Comparison of ENCODE assay signal across 8 cellular contexts in the genomic region with DNA sequence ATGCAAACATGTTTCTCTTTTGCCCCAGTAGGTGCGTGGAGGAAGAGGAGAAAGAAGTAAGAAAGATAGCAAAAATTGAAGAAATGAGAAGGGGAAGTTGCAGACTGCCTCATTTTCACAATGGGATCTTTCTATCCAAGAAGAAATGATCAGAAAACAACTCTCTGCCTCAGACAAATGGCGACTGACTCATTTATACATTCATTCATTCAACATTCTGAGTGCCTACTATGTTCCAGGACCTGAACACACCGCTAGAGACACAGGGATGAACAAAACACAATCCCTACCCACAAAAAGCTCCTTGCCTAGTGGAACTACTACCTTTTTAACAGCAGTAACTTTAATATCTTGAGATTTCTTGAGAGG. TPM values are rescaled to one million over a fixed set of nuclear protein-coding genes. Genes with fewer than 3 reads are reported as not detected.
A peak's percentile ranks its signal among the peaks of the same experiment; 100 is the strongest.
DNase-seq lines count a peak whose midpoint lies in the region; ATAC-seq and TF ChIP-seq lines count a peak whose summit lies in the region.

No MANE protein-coding gene starts in this region.

- H3K27me3 Mint-ChIP-seq in T-cell = no peaks in the 10 kb centered on the region

- peaks cover 17% of the 10 kb centered on the region for H3K4me1 ChIP-seq in foreskin keratinocyte

- no peaks in the 10 kb centered on the region for H3K27me3 ChIP-seq in foreskin keratinocyte

- CTCF ChIA-PET in T-cell (lab: Charles Lee) = interaction anchor here (0.5 to 2.2 kb wide), 9 partner anchors 9 to 400 kb away, joined by 3 to 10 read pairs (median 4); partner anchors contain the start of gene LDHA (in 1 of the 2)

- ATAC-seq in HG02970 (IDR thresholded peaks at IDR 0.05; ENCODE audit: low FRiP score, unreplicated experiment) (peak; percentile 8), T-cell (replicated peaks in 1 of 4) (peak in 3 of 4 experiments; percentile 1 to 20 (median 1)), foreskin keratinocyte (peak; percentile 47)

- POLR2A ChIA-PET in T-cell (lab: Charles Lee) = interaction anchor here (0.6 to 3.6 kb wide), 11 partner anchors 11 to 312 kb away, joined by 3 to 53 read pairs (median 5); partner anchors contain the start of genes LDHA (in 2 of the 2), SPTY2D1 (in 1 of the 2) and TSG101 (in 1 of the 2)

- no peak for TF ChIP-seq CTCF in foreskin keratinocyte (conservative IDR thresholded peaks at IDR 0.05)

- H3K4me3 ChIP-seq in skeletal muscle cell (ENCODE audit: low read depth, low read length) = peak overlapping the region; percentile 96

- peaks cover 76 to 80% (median 76%) of the 10 kb centered on the region in 3 donors for H3K4me1 Mint-ChIP-seq in T-cell

- peak overlapping the region; percentile 100 for H3K27ac Mint-ChIP-seq in T-cell

- peak overlapping the region; percentile 97 to 99 (median 98) for H3K4me3 Mint-ChIP-seq in T-cell

- H3K27ac ChIP-seq in foreskin keratinocyte = peak overlapping the region; percentile 99

- H3K9me3 Mint-ChIP-seq in T-cell = no peaks in the 10 kb centered on the region

- peaks cover 34% of the 10 kb centered on the region for H3K36me3 Mint-ChIP-seq in T-cell

- DNase-seq in SKM-1 treated with dmso at 0.1 percent for 144 hours (lab: John Stamatoyannopoulos, UW; ENCODE audit: unreplicated experiment) = peak; percentile 26
- no peak for DNase-seq in SKM-1 (lab: John Stamatoyannopoulos, UW; ENCODE audit: unreplicated experiment)
- DNase-seq in T-cell = no peak
- no peak for DNase-seq in foreskin keratinocyte
- DNase-seq in skeletal muscle cell (ENCODE audit: low read depth) = no peak
- DNase-seq in 8988T = no peak
- DNase-seq in NCI-H748 treated with DMSO at 0.1 percent for 48 hours (lab: John Stamatoyannopoulos, UW) = no peak

RNA-seq across cellular contexts. Expression of gene HPS5, which starts 0.3 kb away (rescaled TPM):
- total RNA-seq in T-cell (10 to 100 TPM; 12.9 to 17.9 (median 14.3) TPM), foreskin keratinocyte (20.1 and 20.3 TPM in 2 replicates)
- 4.6 and 6.2 TPM in 2 replicates for polyA plus RNA-seq in foreskin keratinocyte

RNA-seq across cellular contexts. Expression of gene GTF2H1, which starts 0.8 kb away (rescaled TPM):
- total RNA-seq in T-cell = 10 to 100 TPM; 25.9 to 44.8 (median 37.5) TPM
- total RNA-seq in foreskin keratinocyte = 46.6 and 51.7 TPM in 2 replicates
- 17.1 and 23.5 TPM in 2 replicates for polyA plus RNA-seq in foreskin keratinocyte

RNA-seq across cellular contexts. Expression of gene SAA1, which starts 55.5 kb away (rescaled TPM):
- total RNA-seq in T-cell (10 to 100 TPM in 1 of 5 donors, 1 to 10 TPM in 2, not detected in 2; 7.6 to 12.9 (median 9.4) TPM), foreskin keratinocyte (1.6 and 14.6 TPM in 2 replicates)
- polyA plus RNA-seq in foreskin keratinocyte = 10.3 and 39.1 TPM in 2 replicates
